ENCODE assay signal across 10 cellular contexts in the genomic region with DNA sequence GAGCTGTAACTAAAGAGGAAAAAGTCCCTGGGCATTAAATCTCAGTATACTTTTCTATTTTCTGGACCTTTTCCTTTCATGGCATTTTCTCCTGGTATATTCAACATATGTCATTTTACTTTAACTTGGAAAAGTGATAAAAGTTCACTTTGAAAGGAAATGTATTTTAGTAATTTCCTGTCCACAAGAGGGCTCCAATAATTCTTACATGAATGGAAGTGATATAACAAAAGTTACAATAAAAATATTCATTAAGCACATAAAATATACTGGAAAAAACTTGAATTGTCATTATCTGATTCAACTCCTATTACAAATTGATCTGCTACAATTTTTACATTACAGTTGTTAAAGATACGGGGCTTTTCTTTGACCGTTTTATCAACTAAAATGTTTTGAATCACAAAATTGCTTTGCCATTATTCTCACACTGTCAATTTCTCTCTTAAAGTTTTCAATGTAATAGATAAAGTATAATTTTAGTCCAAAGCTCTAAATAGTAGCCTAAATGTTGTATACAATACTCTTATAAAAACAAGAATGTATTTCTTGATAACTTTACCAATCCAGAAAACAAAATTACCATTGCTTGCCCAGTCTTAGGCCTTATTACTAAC. TPM values are rescaled to one million over a fixed set of nuclear protein-coding genes. Genes with fewer than 3 reads are reported as not detected.
DNase-seq lines count a peak whose midpoint lies in the region; ATAC-seq, FAIRE-seq and TF ChIP-seq lines count a peak whose summit lies in the region.
"Had no signal": no experiment of that assay in that cellular context is flagged by ENCODE, and none has a peak within 500 bp of the region (broad histone marks: within the 10 kb centered on the region; RNA-seq: fewer than 3 reads in every experiment).

No MANE protein-coding gene starts in this region.

- dilution Hi-C loops in endothelial cell of umbilical vein (cut with MboI; ENCODE audit: extremely low pct_ligation_motif_present, low sequenced_read_pairs) = no loop called here

- no peaks in the 10 kb centered on the region; the same call in 1 of the 2 replicates for H3K36me3 ChIP-seq in DOHH2 (ENCODE audit: control insufficient read depth, low read length)
- no peaks in the 10 kb centered on the region for H3K36me3 ChIP-seq in OCI-LY3 (replicated peaks; ENCODE audit: low read depth, low read length)
- no peaks in the 10 kb centered on the region for H3K36me3 ChIP-seq in endothelial cell of umbilical vein (ENCODE audit: control insufficient read depth in 2 of 2, extremely low read depth in 1 of 2, insufficient read depth in 2 of 2, low read length in 2 of 2)
- H3K36me3 ChIP-seq: thyroid gland had no signal

- TF ChIP-seq CTCF in DOHH2 (IDR thresholded peaks at IDR 0.05; ENCODE audit: low read depth, low read length, poor library complexity, severe bottlenecking) = peak; percentile 58
- TF ChIP-seq CTCF in OCI-LY3 (IDR thresholded peaks at IDR 0.05; ENCODE audit: low read depth, low read length) = peak; percentile 63
- peak in 1 of 2 donors; percentile 1 for TF ChIP-seq CTCF in endothelial cell of umbilical vein (IDR thresholded peaks at IDR 0.05; ENCODE audit: extremely low read depth in 1 of 2, insufficient read depth in 1 of 2, low read depth in 1 of 2, low read length in 2 of 2)

- H4K20me1 ChIP-seq in DOHH2 (ENCODE audit: control insufficient read depth, insufficient read depth, low read depth, low read length) (0 out of 2 replicates have a peak, but pooled peaks cover 7% of the 10 kb centered on the region), OCI-LY3 (ENCODE audit: insufficient read depth, low read length) (peaks cover 22% of the 10 kb centered on the region), endothelial cell of umbilical vein (replicated peaks; ENCODE audit: control insufficient read depth, extremely low read depth, insufficient read depth, low read length) (no peaks in the 10 kb centered on the region)

- FAIRE-seq in endothelial cell of umbilical vein (lab: Jason Lieb, UNC) = peak; percentile 50

- no peaks in the 10 kb centered on the region for H3K9me1 ChIP-seq in endothelial cell of umbilical vein (replicated peaks; ENCODE audit: control insufficient read depth, extremely low read depth, insufficient read depth, low read length)

- H3K9me3 ChIP-seq in DOHH2 (ENCODE audit: control insufficient read depth, insufficient read depth, low read length) = no peaks in the 10 kb centered on the region
- H3K9me3 ChIP-seq in OCI-LY3 (ENCODE audit: insufficient read depth, low read length) = no peaks in the 10 kb centered on the region
- no peaks in the 10 kb centered on the region for H3K9me3 ChIP-seq in endothelial cell of umbilical vein (replicated peaks; ENCODE audit: control insufficient read depth, insufficient read depth, low read length)
- H3K9me3 ChIP-seq: thyroid gland had no signal

- peaks cover 3% of the 10 kb centered on the region for H3K27me3 ChIP-seq in DOHH2 (ENCODE audit: control insufficient read depth, low read length)
- H3K27me3 ChIP-seq in OCI-LY3 (ENCODE audit: low read depth, low read length) = no peaks in the 10 kb centered on the region
- no peaks in the 10 kb centered on the region for H3K27me3 ChIP-seq in endothelial cell of umbilical vein (ENCODE audit: control insufficient read depth in 2 of 2, insufficient read depth in 2 of 2, low read length in 2 of 2)
- H3K27me3 ChIP-seq: thyroid gland had no signal

- no peak overlapping the region for H3K4me3 ChIP-seq in DOHH2 (ENCODE audit: low read length)
- H3K4me3 ChIP-seq in OCI-LY3 (ENCODE audit: low read length) = no peak overlapping the region
- H3K4me3 ChIP-seq in endothelial cell of umbilical vein (replicated peaks in 1 of 3; ENCODE audit: insufficient read depth in 1 of 3, low read depth in 1 of 3, low read length in 3 of 3) = no peak overlapping the region
- H3K4me3 ChIP-seq: thyroid gland had no signal

- CTCF ChIA-PET in endothelial cell of umbilical vein (lab: Charles Lee) = interaction anchor here (0.8 to 4.6 kb wide), 9 partner anchors 28 to 287 kb away, joined by 3 to 34 read pairs (median 4); no protein-coding TSS in a partner anchor

- no peak overlapping the region for H3K4me2 ChIP-seq in DOHH2 (ENCODE audit: low read length)
- 0 out of 2 replicates have a peak overlapping the region, but pooled peaks have one; percentile 10 for H3K4me2 ChIP-seq in OCI-LY3 (ENCODE audit: low read length)
- peak overlapping the region; percentile 57 for H3K4me2 ChIP-seq in endothelial cell of umbilical vein (ENCODE audit: insufficient read depth, low read length)

- H3K79me2 ChIP-seq in DOHH2 (ENCODE audit: control insufficient read depth, low read length) = peaks cover 45% of the 10 kb centered on the region
- peaks cover 65% of the 10 kb centered on the region for H3K79me2 ChIP-seq in OCI-LY3 (ENCODE audit: low read length)
- peaks cover 49% of the 10 kb centered on the region for H3K79me2 ChIP-seq in endothelial cell of umbilical vein (ENCODE audit: control insufficient read depth, insufficient read depth, low read length)

- intact Hi-C loops in endothelial cell of umbilical vein (cut with micrococcal nuclease) = loop anchor here (1.0 to 10.0 kb wide), 4 partner anchors 79 to 1319 kb away; partner anchors contain the start of gene HSPH1

- no TSS peak for BruUV-seq in endothelial cell of umbilical vein (replicated peaks; lab: Mats Ljungman, UMichigan)

- no peak overlapping the region for H3K27ac ChIP-seq in DOHH2 (ENCODE audit: low read depth, low read length)
- H3K27ac ChIP-seq in OCI-LY3 (ENCODE audit: low read length) = no peak overlapping the region
- no peak overlapping the region for H3K27ac ChIP-seq in endothelial cell of umbilical vein (ENCODE audit: insufficient read depth, low read depth, low read length)
- H3K27ac ChIP-seq: thyroid gland had no signal

- H3K9ac ChIP-seq in OCI-LY3 (ENCODE audit: low read length) (no peak overlapping the region), endothelial cell of umbilical vein (replicated peaks; ENCODE audit: extremely low read depth, insufficient read depth, low read length) (no peak overlapping the region)

- no peak for TF ChIP-seq POLR2A in endothelial cell of umbilical vein (IDR thresholded peaks at IDR 0.05; ENCODE audit: low read depth, low read length)

- POLR2A ChIA-PET in endothelial cell of umbilical vein (lab: Charles Lee) = no interaction called here

- DNase-seq in endothelial cell of umbilical vein (ENCODE audit: low read depth, low spot score) = peak; percentile 44
- peak; percentile 76 for DNase-seq in pons (ENCODE audit: low spot score)
- no peak for DNase-seq in NCI-H526 treated with DMSO at 0.1 percent for 48 hours (lab: John Stamatoyannopoulos, UW)
- DNase-seq in germinal center (ENCODE audit: low spot score) = no peak
- no peak for DNase-seq in occipital lobe (lab: John Stamatoyannopoulos, UW)
- DNase-seq: T-helper 9 cell, thyroid gland had no signal

- H3K4me1 ChIP-seq in DOHH2 (ENCODE audit: control insufficient read depth, low read length) = peaks cover 20% of the 10 kb centered on the region
- H3K4me1 ChIP-seq in OCI-LY3 (ENCODE audit: low read length) = peaks cover 20% of the 10 kb centered on the region
- peaks cover 24% of the 10 kb centered on the region for H3K4me1 ChIP-seq in endothelial cell of umbilical vein (ENCODE audit: control insufficient read depth, extremely low read depth, insufficient read depth, low read length)

- ATAC-seq in HG03571 (IDR thresholded peaks at IDR 0.05; ENCODE audit: unreplicated experiment) = no peak

- peaks cover 6% of the 10 kb centered on the region for H3F3A ChIP-seq in DOHH2 (ENCODE audit: control insufficient read depth, insufficient read depth)

- H2AFZ ChIP-seq in OCI-LY3 (ENCODE audit: low read depth, low read length) = no peak overlapping the region
- no peak overlapping the region for H2AFZ ChIP-seq in endothelial cell of umbilical vein (ENCODE audit: low read depth, low read length)

- H3K9me2 ChIP-seq in DOHH2 (replicated peaks; ENCODE audit: control insufficient read depth, low read length) = no peaks in the 10 kb centered on the region

TF ChIP-seq in endothelial cell of umbilical vein, 7 proteins besides CTCF, POLR2A, EP300 and RAD21:
- no peak for TF ChIP-seq MAX (IDR thresholded peaks at IDR 0.05; ENCODE audit: insufficient read depth, insufficient read length)
- no peak for TF ChIP-seq FOS (IDR thresholded peaks at IDR 0.05; ENCODE audit: borderline replicate concordance, insufficient read depth, low read length)
- no peak for TF ChIP-seq EZH2 (IDR thresholded peaks at IDR 0.05; ENCODE audit: borderline replicate concordance, low read depth, low read length, severe bottlenecking)
- no peak for TF ChIP-seq JUN (IDR thresholded peaks at IDR 0.05; ENCODE audit: borderline replicate concordance, insufficient read depth, insufficient read length, low read depth)
- no peak for TF ChIP-seq GATA2 (IDR thresholded peaks at IDR 0.05; ENCODE audit: insufficient read depth, insufficient read length, low read depth, low read length)
- TF ChIP-seq MYC (IDR thresholded peaks at IDR 0.05; ENCODE audit: low read depth, low read length) = no peak
- TF ChIP-seq POLR2AphosphoS5 (IDR thresholded peaks at IDR 0.05; ENCODE audit: insufficient read depth, low read depth, low read length) = no peak

RNA-seq across cellular contexts. Expression of gene UBL3, which starts 4.9 kb away (rescaled TPM):
- total RNA-seq in endothelial cell of umbilical vein (11.1 and 11.8 TPM in 2 replicates), occipital lobe (75.5 TPM)
- 3.6 and 4.8 TPM in 2 replicates for polyA plus RNA-seq in endothelial cell of umbilical vein
- polyA plus RNA-seq in endothelial cell of umbilical vein (2011; cell fraction: cytosol; rRNA removed) = 5.1 and 5.8 TPM in 2 replicates
- polyA plus RNA-seq in endothelial cell of umbilical vein (2011; cell fraction: nucleus; rRNA removed) = 3.5 and 4.6 TPM in 2 replicates
- 10.3 and 10.6 TPM in 2 replicates for polyA plus RNA-seq in endothelial cell of umbilical vein (2012)
- 6.5 TPM in 2 replicates for polyA minus RNA-seq in endothelial cell of umbilical vein
- polyA minus RNA-seq in endothelial cell of umbilical vein (2011; cell fraction: cytosol; rRNA and poly(A)+ RNA removed) = 12.2 TPM
- polyA minus RNA-seq in endothelial cell of umbilical vein (2011; cell fraction: nucleus; rRNA and poly(A)+ RNA removed) = 8.9 and 9.1 TPM in 2 replicates

Comparison
In these comparisons a context has a peak if more than half of its experiments do, and no peak if none do; other contexts are left out.
1. DNase-seq: peak in endothelial cell of umbilical vein (single experiment) and pons (single experiment); none in NCI-H526 treated with DMSO at 0.1 percent for 48 hours (single experiment), germinal center (single experiment) and occipital lobe (single experiment).